Comparison of ENCODE assay signal across 8 cellular contexts in genomic region chr14:73491977-73492552, GRCh38. TPM values are rescaled to one million over a fixed set of nuclear protein-coding genes. Genes with fewer than 3 reads are reported as not detected.
A peak's percentile ranks its signal among the peaks of the same experiment; 100 is the strongest.
DNase-seq lines count a peak whose midpoint lies in the region; ATAC-seq, FAIRE-seq and TF ChIP-seq lines count a peak whose summit lies in the region.

No MANE protein-coding gene starts in this region.

- no peaks in the 10 kb centered on the region for H3K27me3 Mint-ChIP-seq in Calu3 (ENCODE audit: unreplicated experiment)

- peak overlapping the region; percentile 76 for H3K4me3 ChIP-seq in PC-9
- peak overlapping the region; percentile 75 for H3K4me3 ChIP-seq in epithelial cell of proximal tubule (ENCODE audit: low read depth, low read length)
- H3K4me3 ChIP-seq in pancreas, result peak overlapping the region; percentile 68 to 87 (median 86)

- H3K4me1 Mint-ChIP-seq in Calu3 (ENCODE audit: low read depth, unreplicated experiment), result peaks cover 12% of the 10 kb centered on the region

- ATAC-seq in pancreas, result no peak

- 42% methylated on average over 28 of the region's 28 CpGs for WGBS in pancreas, 2 donors

- H3K4me3 Mint-ChIP-seq in Calu3 (ENCODE audit: low read depth, unreplicated experiment), result peak overlapping the region; percentile 98

- POLR2A ChIA-PET in PC-9 (lab: Charles Lee; ENCODE audit: unreplicated experiment), result no interaction called here

- H3K9me3 ChIP-seq in PC-9 (ENCODE audit: insufficient read depth, low read depth) (no peaks in the 10 kb centered on the region), pancreas (no peaks in the 10 kb centered on the region)

- H3K27ac ChIP-seq in PC-9 (no peak overlapping the region), pancreas (no peak overlapping the region)

- peaks cover 10% of the 10 kb centered on the region for H3F3A ChIP-seq in PC-9 (ENCODE audit: insufficient read depth, low read depth)

- no peaks in the 10 kb centered on the region for H3K27me3 ChIP-seq in PC-9 (ENCODE audit: insufficient read depth, low read depth)
- H3K27me3 ChIP-seq in pancreas, result no peaks in the 10 kb centered on the region

- H3K36me3 ChIP-seq in PC-9 (ENCODE audit: low read depth), result peaks cover 7% of the 10 kb centered on the region; the same call in 1 of the 2 replicates
- no peaks in the 10 kb centered on the region for H3K36me3 ChIP-seq in pancreas

- peak overlapping the region; percentile 92 for H2AFZ ChIP-seq in PC-9

- H4K20me1 ChIP-seq in PC-9 (ENCODE audit: insufficient read depth), result peaks cover 21% of the 10 kb centered on the region

- peak overlapping the region; percentile 98 for H3K4me2 ChIP-seq in PC-9

- H3K36me3 Mint-ChIP-seq in Calu3 (ENCODE audit: insufficient read depth, unreplicated experiment), result peaks cover 29% of the 10 kb centered on the region

- H3K27ac Mint-ChIP-seq in Calu3 (ENCODE audit: unreplicated experiment), result no peak overlapping the region

- CTCF ChIA-PET in Calu3 (lab: Charles Lee) (interaction anchor here (0.5 kb wide), 1 partner anchor 140 kb away, joined by 3 read pairs; no protein-coding TSS in a partner anchor), PC-9 (lab: Charles Lee) (no interaction called here)

- DNase-seq in Calu3 (no peak), PC-9 (no peak), epithelial cell of proximal tubule (ENCODE audit: low read depth) (no peak), pancreas (peak in 3 of 6 donors; percentile 17 to 55 (median 29)), ureter (ENCODE audit: low spot score) (no peak), inferior parietal cortex (ENCODE audit: extremely low spot score) (no peak)
- DNase-seq in stimulated activated CD4-positive, alpha-beta T cell treated with anti-CD3 and anti-CD28 coated beads, Interleukin-2, amount 100 ng/mL, for 48 hours, result no peak
- no peak for DNase-seq in effector CD4-positive, alpha-beta T cell

- intact Hi-C loops in Calu3 (cut with micrococcal nuclease; ENCODE audit: unreplicated experiment), result loop anchor here (5.0 kb wide), 1 partner anchor 140 kb away; no protein-coding TSS in a partner anchor
- intact Hi-C loops in PC-9 (cut with micrococcal nuclease; ENCODE audit: unreplicated experiment), result no loop called here
- intact Hi-C loops in pancreas (cut with DNase I), result no loop called here

- H3K4me1 ChIP-seq in PC-9 (replicated peaks; ENCODE audit: insufficient read depth) (peaks cover 23% of the 10 kb centered on the region), pancreas (peaks cover 0 to 22% (median 0%) of the 10 kb centered on the region in 3 donors)

- no peaks in the 10 kb centered on the region for H3K9me2 ChIP-seq in PC-9 (ENCODE audit: insufficient read depth)

- TF ChIP-seq CTCF in Calu3 (IDR thresholded peaks at IDR 0.05; ENCODE audit: unreplicated experiment) (no peak), PC-9 (conservative IDR thresholded peaks at IDR 0.05) (no peak), epithelial cell of proximal tubule (conservative IDR thresholded peaks at IDR 0.05; ENCODE audit: low read depth, low read length) (no peak), pancreas (IDR thresholded peaks at IDR 0.05) (no peak)

- no TSS peak for BruUV-seq in Calu3 (replicated peaks; lab: Mats Ljungman, UMichigan)
- TSS peak; percentile 42 for BruUV-seq in PC-9 (replicated peaks; lab: Mats Ljungman, UMichigan)

- no peaks in the 10 kb centered on the region for H3K9me3 Mint-ChIP-seq in Calu3 (ENCODE audit: low read depth, unreplicated experiment)

- FAIRE-seq in pancreas (lab: Jason Lieb, UNC), result no peak

- H3K79me2 ChIP-seq in PC-9 (ENCODE audit: low read depth), result peaks cover 29% of the 10 kb centered on the region

RNA-seq across cellular contexts. Expression of gene RIOX1, which starts 1.3 kb away (rescaled TPM):
- total RNA-seq in Calu3 (2022) (16.9 and 19.9 TPM in 2 replicates), PC-9 (2021) (9.9 and 10.8 TPM in 2 replicates), epithelial cell of proximal tubule (19.7 and 32.6 TPM in 2 replicates), pancreas (1 to 10 TPM; 4.3 to 8.0 (median 6.6) TPM), ureter (13.5 TPM)
- polyA plus RNA-seq in pancreas, result 1 to 10 TPM; 4.1 to 4.3 TPM

RNA-seq across cellular contexts. Expression of gene NUMB, which starts 33.7 kb away (rescaled TPM):
- total RNA-seq in Calu3 (2022), result 75.2 and 75.3 TPM in 2 replicates
- total RNA-seq in PC-9 (2021), result 59.2 and 64.5 TPM in 2 replicates
- 22.2 and 23.1 TPM in 2 replicates for total RNA-seq in epithelial cell of proximal tubule
- total RNA-seq in pancreas, result 10 to 100 TPM; 25.1 to 53.8 (median 33.6) TPM
- 10 to 100 TPM; 23.9 to 28.8 TPM for polyA plus RNA-seq in pancreas
- total RNA-seq in ureter, result 83.7 TPM

RNA-seq across cellular contexts. Expression of gene ACOT1, which starts 44.9 kb away (rescaled TPM):
- total RNA-seq in Calu3 (2022), result 3.6 and 4.5 TPM in 2 replicates
- total RNA-seq in PC-9 (2021), result 2.2 and 3.6 TPM in 2 replicates
- total RNA-seq in epithelial cell of proximal tubule, result 4.8 and 10.6 TPM in 2 replicates
- total RNA-seq in pancreas, result 1 to 10 TPM in 5 of 6 donors, under 1 TPM in 1; 0.69 to 2.8 (median 1.5) TPM
- 1 to 10 TPM; 1.0 to 1.5 TPM for polyA plus RNA-seq in pancreas
- 8.6 TPM for total RNA-seq in ureter
